In genomic region chr6:43355862-43356590, GRCh38 we compare ENCODE assay signal across 1 cellular context.
TF ChIP-seq lines count a peak whose summit lies in the region.

No MANE protein-coding gene starts in this region.

TF ChIP-seq in H1, 55 proteins besides CTCF, POLR2A, EP300 and RAD21:
- 0 out of 2 replicates have a peak, but pooled peaks have one; percentile 10 for TF ChIP-seq JUN (IDR thresholded peaks at IDR 0.05; ENCODE audit: low read depth, low read length)
- TF ChIP-seq POU5F1 (IDR thresholded peaks at IDR 0.05; ENCODE audit: low read depth, low read length): no peak
